In genomic region chr11:15649371-15650104, GRCh38 we compare ENCODE assay signal across 8 cellular contexts.
DNase-seq lines count a peak whose midpoint lies in the region; ATAC-seq and TF ChIP-seq lines count a peak whose summit lies in the region.

No MANE protein-coding gene starts in this region.

- H3K4me1 ChIP-seq in right atrium auricular region (peaks cover 3 to 15% of the 10 kb centered on the region in 2 donors), Loucy (ENCODE audit: insufficient read depth, low read length, poor library complexity, severe bottlenecking) (no peaks in the 10 kb centered on the region), gastroesophageal sphincter (peaks cover 0 to 19% (median 7%) of the 10 kb centered on the region in 3 donors), vagina (peaks cover 11% of the 10 kb centered on the region)

- intact Hi-C loops in Right ventricle myocardium superior (cut with DNase I), result loop anchor here (10.0 kb wide), 3 partner anchors 165 to 965 kb away; no protein-coding TSS in a partner anchor
- intact Hi-C loops in vagina (cut with DNase I), result loop anchor here (5.0 kb wide), 1 partner anchor 958 kb away; no protein-coding TSS in a partner anchor

- H3K9me2 ChIP-seq in Loucy (replicated peaks; ENCODE audit: low read depth, low read length), result no peaks in the 10 kb centered on the region

- no peaks in the 10 kb centered on the region for H3K36me3 ChIP-seq in right atrium auricular region
- H3K36me3 ChIP-seq in Loucy (ENCODE audit: insufficient read depth, low read length), result no peaks in the 10 kb centered on the region
- H3K36me3 ChIP-seq in gastroesophageal sphincter, result no peaks in the 10 kb centered on the region
- H3K36me3 ChIP-seq in vagina, result no peaks in the 10 kb centered on the region

- DNase-seq in right atrium auricular region (ENCODE audit: low spot score) (no peak), Right ventricle myocardium superior (no peak), vagina (ENCODE audit: extremely low spot score in 2 of 2) (no peak), NCI-H2107 treated with DMSO at 0.1 percent for 48 hours (lab: John Stamatoyannopoulos, UW; ENCODE audit: unreplicated experiment) (no peak), hypothalamus (lab: John Stamatoyannopoulos, UW) (no peak), GM03348 (ENCODE audit: low spot score) (no peak)

- H3K27me3 ChIP-seq in right atrium auricular region (no peaks in the 10 kb centered on the region), Loucy (ENCODE audit: insufficient read depth, low read length, poor library complexity, severe bottlenecking) (no peaks in the 10 kb centered on the region), gastroesophageal sphincter (no peaks in the 10 kb centered on the region), vagina (no peaks in the 10 kb centered on the region)

- no peaks in the 10 kb centered on the region for H4K20me1 ChIP-seq in Loucy (ENCODE audit: insufficient read depth, low read length, poor library complexity, severe bottlenecking)

- WGBS in gastroesophageal sphincter (ENCODE audit: low coverage in 1 of 2), 2 donors, result 71 to 89% methylated on average over 6 of the region's 14 CpGs

- no peaks in the 10 kb centered on the region for H3K79me2 ChIP-seq in Loucy (ENCODE audit: insufficient read depth, low read length)

- H3K9ac ChIP-seq in Loucy (ENCODE audit: low read depth, low read length, poor library complexity, severe bottlenecking), result no peak overlapping the region

- no peak for ATAC-seq in Right ventricle myocardium superior (ENCODE audit: poor library complexity)
- no peak for ATAC-seq in gastroesophageal sphincter

- no peak for TF ChIP-seq POLR2A in gastroesophageal sphincter (IDR thresholded peaks at IDR 0.05)
- TF ChIP-seq POLR2A in vagina (IDR thresholded peaks at IDR 0.05), result no peak

- peak overlapping the region; percentile 83 for H2AFZ ChIP-seq in Loucy (ENCODE audit: low read length)

- H3K4me3 ChIP-seq in right atrium auricular region (no peak overlapping the region), Loucy (ENCODE audit: low read length, poor library complexity, severe bottlenecking) (no peak overlapping the region), gastroesophageal sphincter (no peak overlapping the region), vagina (no peak overlapping the region)

- H3F3A ChIP-seq in Loucy (ENCODE audit: low read depth), result no peaks in the 10 kb centered on the region

- no peak overlapping the region for H3K4me2 ChIP-seq in Loucy (ENCODE audit: low read depth, low read length, poor library complexity, severe bottlenecking)

- no peak for TF ChIP-seq EP300 in gastroesophageal sphincter (IDR thresholded peaks at IDR 0.05)

- TF ChIP-seq CTCF in right atrium auricular region (IDR thresholded peaks at IDR 0.05) (no peak), Loucy (conservative IDR thresholded peaks at IDR 0.05; ENCODE audit: low read length) (no peak), gastroesophageal sphincter (IDR thresholded peaks at IDR 0.05) (no peak), vagina (IDR thresholded peaks at IDR 0.05) (no peak)

- no peaks in the 10 kb centered on the region for H3K9me3 ChIP-seq in right atrium auricular region
- H3K9me3 ChIP-seq in Loucy (ENCODE audit: insufficient read depth, low read depth, low read length), result no peaks in the 10 kb centered on the region
- no peaks in the 10 kb centered on the region for H3K9me3 ChIP-seq in gastroesophageal sphincter
- no peaks in the 10 kb centered on the region for H3K9me3 ChIP-seq in vagina

- peak overlapping the region; percentile 48 to 71 for H3K27ac ChIP-seq in right atrium auricular region
- H3K27ac ChIP-seq in gastroesophageal sphincter, result peak overlapping the region in 3 of 4 donors; percentile 9 to 79 (median 78)
- H3K27ac ChIP-seq in vagina, result peak overlapping the region; percentile 56
